ENCODE assay signal across 28 cellular contexts in the genomic region with DNA sequence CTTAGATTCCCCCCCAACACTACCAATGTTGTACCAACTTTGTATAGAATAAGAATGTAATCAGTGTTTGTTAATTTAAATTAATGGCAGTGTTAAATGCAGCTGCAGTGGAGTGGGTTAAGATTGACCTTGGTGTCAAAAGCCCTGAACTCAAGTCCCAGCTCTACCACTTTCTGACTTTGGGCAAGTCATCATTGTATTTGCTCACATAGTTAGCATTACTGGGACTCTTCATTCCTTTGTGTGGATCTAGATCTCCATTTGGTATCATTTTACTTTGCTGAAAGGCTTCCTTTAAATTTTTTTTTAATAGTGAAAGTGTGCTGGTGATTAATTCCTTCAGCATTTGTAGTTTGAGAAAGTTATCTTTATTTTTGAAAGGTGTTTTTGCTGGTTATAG. TPM values are rescaled to one million over a fixed set of nuclear protein-coding genes. Genes with fewer than 3 reads are reported as not detected.
"Had no signal": no experiment of that assay in that cellular context is flagged by ENCODE, and none has a peak within 500 bp of the region (broad histone marks: within the 10 kb centered on the region; RNA-seq: fewer than 3 reads in every experiment).

No MANE protein-coding gene starts in this region.

- H3K27ac ChIP-seq: left lung, lower lobe of right lung, pancreas, prostate gland, suprapubic skin, thoracic aorta, tibial artery, upper lobe of right lung had no signal

- H3K4me3 ChIP-seq: left lung, lower lobe of right lung, pancreas, prostate gland, skin epidermis, suprapubic skin, thoracic aorta, tibial artery, upper lobe of right lung had no signal

- H3K36me3 ChIP-seq: left lung, lower lobe of right lung, pancreas, prostate gland, suprapubic skin, thoracic aorta, tibial artery, upper lobe of right lung had no signal

- H3K4me1 ChIP-seq: left lung, lower lobe of right lung, upper lobe of right lung had no signal

- ATAC-seq: left colon, left lung, lower lobe of right lung, pancreas, right cardiac atrium, sciatic nerve, upper lobe of right lung had no signal

- H3K9me3 Mint-ChIP-seq: stimulated activated naive CD8-positive, alpha-beta T cell treated with anti-CD3 and anti-CD28 coated beads, Interleukin-15, Interleukin-2, amounts not matched to agents 100 ng/mL and 50 ng/mL, for 24 hours had no signal

- H3K4me1 Mint-ChIP-seq: immature natural killer cell; naive B cell; natural killer cell; nephron progenitor cell; stimulated activated effector memory CD8-positive, alpha-beta T cell treated with anti-CD3 and anti-CD28 coated beads, Interleukin-12 subunit alpha, Interleukin-12 subunit beta, amount 100 ng/mL, for 72 hours had no signal

- H3K27ac Mint-ChIP-seq: immature natural killer cell; naive B cell; natural killer cell; nephron progenitor cell; stimulated activated effector memory CD8-positive, alpha-beta T cell treated with anti-CD3 and anti-CD28 coated beads, Interleukin-12 subunit alpha, Interleukin-12 subunit beta, amount 100 ng/mL, for 72 hours; stimulated activated naive CD8-positive, alpha-beta T cell treated with anti-CD3 and anti-CD28 coated beads, Interleukin-15, Interleukin-2, amounts not matched to agents 100 ng/mL and 50 ng/mL, for 24 hours had no signal

- H3K9me3 ChIP-seq: left lung, lower lobe of right lung, pancreas, prostate gland, suprapubic skin, thoracic aorta, tibial artery, upper lobe of right lung had no signal

- DNase-seq: hippocampal formation; immature natural killer cell; kidney; left colon; left lung; lower lobe of right lung; mammary epithelial cell; mesenchymal stem cell; naive B cell; natural killer cell; nephron progenitor cell; nucleus accumbens; pancreas; posterior cingulate gyrus; retina; right cardiac atrium; stimulated activated CD4-positive, alpha-beta T cell treated with anti-CD3 and anti-CD28 coated beads, Interleukin-4, amount 100 ng/mL, for 24 hours; stimulated activated naive CD4-positive, alpha-beta T cell; tibial artery; upper lobe of right lung had no signal

- H3K27me3 ChIP-seq: left lung, pancreas, suprapubic skin, tibial artery, upper lobe of right lung had no signal

- H3K4me3 Mint-ChIP-seq: immature natural killer cell; mesothelial cell of epicardium; naive B cell; natural killer cell; nephron progenitor cell; stimulated activated effector memory CD8-positive, alpha-beta T cell treated with anti-CD3 and anti-CD28 coated beads, Interleukin-12 subunit alpha, Interleukin-12 subunit beta, amount 100 ng/mL, for 72 hours; stimulated activated naive CD8-positive, alpha-beta T cell treated with anti-CD3 and anti-CD28 coated beads, Interleukin-15, Interleukin-2, amounts not matched to agents 100 ng/mL and 50 ng/mL, for 24 hours had no signal

- H3K36me3 Mint-ChIP-seq: naive B cell; natural killer cell; stimulated activated effector memory CD8-positive, alpha-beta T cell treated with anti-CD3 and anti-CD28 coated beads, Interleukin-12 subunit alpha, Interleukin-12 subunit beta, amount 100 ng/mL, for 72 hours had no signal

RNA-seq across cellular contexts. Expression of gene ZNF697, which starts 41.4 kb away (rescaled TPM):
- polyA plus RNA-seq: immature natural killer cell had no signal
